ENCODE assay signal across 8 cellular contexts in the genomic region with DNA sequence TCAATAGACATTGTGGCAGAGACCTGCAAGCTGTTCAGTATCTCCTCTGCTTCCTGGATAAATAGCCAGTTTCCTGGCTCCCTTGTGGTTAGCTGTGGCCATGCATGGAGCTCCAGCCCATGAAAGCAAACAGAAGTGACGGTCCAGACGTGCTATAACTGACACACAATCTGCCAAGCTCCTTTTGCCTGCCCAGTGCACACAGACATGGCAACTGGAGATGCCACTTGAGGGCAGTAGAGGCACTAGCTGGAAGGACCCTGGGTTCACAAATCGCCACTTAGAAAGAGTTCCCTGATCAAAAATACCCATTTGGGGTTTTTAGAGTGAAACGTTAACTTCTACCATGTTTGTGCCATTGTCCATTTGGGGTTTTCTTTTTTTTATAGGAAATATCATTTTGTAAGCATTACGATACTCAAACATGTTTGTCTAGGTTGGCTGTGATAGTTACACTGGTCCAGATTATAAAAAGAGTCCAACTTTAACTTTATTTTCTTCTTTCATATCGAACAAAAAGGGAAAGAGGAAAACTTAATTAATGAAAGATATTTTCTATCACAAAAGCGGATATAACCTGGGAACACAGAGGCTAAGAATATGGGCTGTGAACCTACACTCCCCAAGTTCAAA. TPM values are rescaled to one million over a fixed set of nuclear protein-coding genes. Genes with fewer than 3 reads are reported as not detected.
DNase-seq lines count a peak whose midpoint lies in the region; ATAC-seq and TF ChIP-seq lines count a peak whose summit lies in the region.

No MANE protein-coding gene starts in this region.

- no peaks in the 10 kb centered on the region for H3K9me3 ChIP-seq in OCI-LY1 (ENCODE audit: low read length)
- H3K9me3 ChIP-seq in endodermal cell (ENCODE audit: control insufficient read depth, low read length), result peaks cover 8% of the 10 kb centered on the region
- no peaks in the 10 kb centered on the region for H3K9me3 ChIP-seq in parathyroid adenoma (ENCODE audit: control insufficient read depth, low read length)

- no peaks in the 10 kb centered on the region for H3K4me1 ChIP-seq in OCI-LY1 (ENCODE audit: insufficient read depth, low read length, severe bottlenecking)
- no peaks in the 10 kb centered on the region for H3K4me1 ChIP-seq in endodermal cell (ENCODE audit: control insufficient read depth, insufficient read depth, low read length)
- no peaks in the 10 kb centered on the region for H3K4me1 ChIP-seq in parathyroid adenoma

- H2AFZ ChIP-seq in OCI-LY1 (ENCODE audit: low read length) (no peak overlapping the region), parathyroid adenoma (no peak overlapping the region)

- H3K27me3 ChIP-seq in OCI-LY1 (ENCODE audit: insufficient read depth, low read length) (no peaks in the 10 kb centered on the region), endodermal cell (ENCODE audit: control insufficient read depth, insufficient read depth, low read length, poor library complexity, severe bottlenecking) (no peaks in the 10 kb centered on the region), parathyroid adenoma (ENCODE audit: control insufficient read depth, insufficient read depth, low read length) (no peaks in the 10 kb centered on the region)

- H3K36me3 Mint-ChIP-seq in endodermal cell (ENCODE audit: low read depth), result peaks cover 79% of the 10 kb centered on the region

- H3K9ac ChIP-seq in OCI-LY1 (ENCODE audit: low read length) (no peak overlapping the region), endodermal cell (ENCODE audit: extremely low read depth, low read length, poor library complexity, severe bottlenecking) (no peak overlapping the region), parathyroid adenoma (no peak overlapping the region)

- DNase-seq in AG08395 (ENCODE audit: low spot score), result peak; percentile 17
- DNase-seq in GM13976 (ENCODE audit: low spot score), result peak; percentile 27
- peak; percentile 55 for DNase-seq in endodermal cell
- DNase-seq in NCI-H446 treated with DMSO at 0.1 percent for 48 hours (lab: John Stamatoyannopoulos, UW), result no peak

- no peak overlapping the region for H3K4me3 Mint-ChIP-seq in endodermal cell

- no peaks in the 10 kb centered on the region for H4K20me1 ChIP-seq in OCI-LY1 (ENCODE audit: insufficient read depth, low read length)

- no peak overlapping the region for H3K27ac Mint-ChIP-seq in endodermal cell

- no peaks in the 10 kb centered on the region for H3F3A ChIP-seq in OCI-LY1 (ENCODE audit: insufficient read depth, low read length)

- H3K4me3 ChIP-seq in OCI-LY1 (ENCODE audit: low read depth, low read length, poor library complexity, severe bottlenecking), result no peak overlapping the region
- H3K4me3 ChIP-seq in endodermal cell (ENCODE audit: low read length), result no peak overlapping the region
- H3K4me3 ChIP-seq in parathyroid adenoma (ENCODE audit: low read depth, low read length), result no peak overlapping the region

- no peaks in the 10 kb centered on the region for H3K4me1 Mint-ChIP-seq in endodermal cell

- no peaks in the 10 kb centered on the region for H3K9me2 ChIP-seq in OCI-LY1 (ENCODE audit: low read depth, low read length)

- H3K27ac ChIP-seq in OCI-LY1 (ENCODE audit: low read depth, low read length, poor library complexity, severe bottlenecking), result no peak overlapping the region
- H3K27ac ChIP-seq in endodermal cell (ENCODE audit: low read depth, low read length), result no peak overlapping the region
- no peak overlapping the region for H3K27ac ChIP-seq in parathyroid adenoma

- no peaks in the 10 kb centered on the region for H3K27me3 Mint-ChIP-seq in endodermal cell (ENCODE audit: insufficient read depth)

- H3K9me3 Mint-ChIP-seq in endodermal cell, result no peaks in the 10 kb centered on the region

- H3K36me3 ChIP-seq in OCI-LY1 (ENCODE audit: insufficient read depth, low read length), result peaks cover 75% of the 10 kb centered on the region
- peaks cover 86% of the 10 kb centered on the region for H3K36me3 ChIP-seq in endodermal cell (ENCODE audit: control insufficient read depth, insufficient read depth, low read length)
- H3K36me3 ChIP-seq in parathyroid adenoma (ENCODE audit: control insufficient read depth, insufficient read depth, low read length), result no peaks in the 10 kb centered on the region

- H3K4me2 ChIP-seq in OCI-LY1 (ENCODE audit: low read length) (no peak overlapping the region), parathyroid adenoma (ENCODE audit: low read length) (no peak overlapping the region)

- 92 to 100% methylated on average over 2 to 6 of the region's 7 CpGs for WGBS in endodermal cell (ENCODE audit: insufficient coverage in 1 of 2, insufficient read length in 1 of 2), 2 experiments

- in situ Hi-C loops in GM13976 (cut with MboI; ENCODE audit: low sequenced_read_pairs, unreplicated experiment), result no loop called here

- H3K79me2 ChIP-seq in OCI-LY1 (ENCODE audit: insufficient read depth, low read length) (no peaks in the 10 kb centered on the region), parathyroid adenoma (no peaks in the 10 kb centered on the region)

- TF ChIP-seq CTCF in GM13976 (IDR thresholded peaks at IDR 0.05; ENCODE audit: borderline replicate concordance, control extremely low read depth, extremely low read depth, insufficient read depth, missing control alignments) (peak; percentile 30), OCI-LY1 (IDR thresholded peaks at IDR 0.05; ENCODE audit: low read length) (peak; percentile 68), endodermal cell (conservative IDR thresholded peaks at IDR 0.05) (peak; percentile 71), parathyroid adenoma (IDR thresholded peaks at IDR 0.05) (peak; percentile 62)

- no peak for ATAC-seq in HG03175 (IDR thresholded peaks at IDR 0.05; ENCODE audit: unreplicated experiment)
- no peak for ATAC-seq in HG03108 (IDR thresholded peaks at IDR 0.05; ENCODE audit: unreplicated experiment)

RNA-seq across cellular contexts. Expression of gene KIN, which starts 31.3 kb away (rescaled TPM):
- 10 to 100 TPM; 17.9 TPM for total RNA-seq in endodermal cell
- 18.2 TPM for polyA plus RNA-seq in endodermal cell (2013, experiment 1 of 2)
- polyA plus RNA-seq in endodermal cell (2013, experiment 2 of 2), result 22.0 TPM

RNA-seq across cellular contexts. Expression of gene ATP5F1C, which starts 31.5 kb away (rescaled TPM):
- total RNA-seq in endodermal cell, result 100 to 1,000 TPM; 248 to 287 TPM
- polyA plus RNA-seq in endodermal cell (2013, experiment 1 of 2), result 220 TPM
- 229 TPM for polyA plus RNA-seq in endodermal cell (2013, experiment 2 of 2)

RNA-seq across cellular contexts. Expression of gene ITIH2, which starts 53.4 kb away (rescaled TPM):
- total RNA-seq in endodermal cell, result not detected
- not detected for polyA plus RNA-seq in endodermal cell (2013, experiment 1 of 2)
- not detected for polyA plus RNA-seq in endodermal cell (2013, experiment 2 of 2)
